Comparison of ENCODE assay signal across 8 cellular contexts in the genomic region with DNA sequence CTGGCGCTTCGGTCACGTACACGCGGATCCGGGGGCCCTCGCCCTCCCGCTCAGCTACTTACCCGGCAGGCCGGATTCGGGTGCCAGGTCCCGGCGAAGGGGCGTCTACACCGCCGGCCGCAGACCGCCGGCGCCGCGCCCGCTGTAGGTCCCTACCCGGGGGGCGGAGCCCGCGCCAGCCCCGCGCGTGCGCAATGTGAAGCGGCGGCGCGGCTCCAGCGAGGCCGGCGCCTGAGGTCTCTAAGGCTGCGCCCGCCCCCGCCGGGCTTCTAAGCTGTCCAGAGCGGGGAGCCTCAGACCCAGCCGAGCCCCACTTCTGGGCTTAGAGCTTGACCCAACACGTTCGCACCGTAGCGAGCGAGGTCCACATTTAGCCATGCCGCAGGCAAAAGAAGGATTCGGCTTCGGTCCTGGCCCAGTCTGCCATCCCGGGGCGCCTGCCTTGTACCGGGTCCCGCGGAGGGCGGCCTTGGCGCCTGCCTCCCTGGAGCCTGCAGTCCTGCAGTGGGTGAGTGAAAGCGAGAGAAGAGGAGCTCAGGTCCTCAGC. TPM values are rescaled to one million over a fixed set of nuclear protein-coding genes. Genes with fewer than 3 reads are reported as not detected.
DNase-seq lines count a peak whose midpoint lies in the region; ATAC-seq and TF ChIP-seq lines count a peak whose summit lies in the region.

A gene with protein sequence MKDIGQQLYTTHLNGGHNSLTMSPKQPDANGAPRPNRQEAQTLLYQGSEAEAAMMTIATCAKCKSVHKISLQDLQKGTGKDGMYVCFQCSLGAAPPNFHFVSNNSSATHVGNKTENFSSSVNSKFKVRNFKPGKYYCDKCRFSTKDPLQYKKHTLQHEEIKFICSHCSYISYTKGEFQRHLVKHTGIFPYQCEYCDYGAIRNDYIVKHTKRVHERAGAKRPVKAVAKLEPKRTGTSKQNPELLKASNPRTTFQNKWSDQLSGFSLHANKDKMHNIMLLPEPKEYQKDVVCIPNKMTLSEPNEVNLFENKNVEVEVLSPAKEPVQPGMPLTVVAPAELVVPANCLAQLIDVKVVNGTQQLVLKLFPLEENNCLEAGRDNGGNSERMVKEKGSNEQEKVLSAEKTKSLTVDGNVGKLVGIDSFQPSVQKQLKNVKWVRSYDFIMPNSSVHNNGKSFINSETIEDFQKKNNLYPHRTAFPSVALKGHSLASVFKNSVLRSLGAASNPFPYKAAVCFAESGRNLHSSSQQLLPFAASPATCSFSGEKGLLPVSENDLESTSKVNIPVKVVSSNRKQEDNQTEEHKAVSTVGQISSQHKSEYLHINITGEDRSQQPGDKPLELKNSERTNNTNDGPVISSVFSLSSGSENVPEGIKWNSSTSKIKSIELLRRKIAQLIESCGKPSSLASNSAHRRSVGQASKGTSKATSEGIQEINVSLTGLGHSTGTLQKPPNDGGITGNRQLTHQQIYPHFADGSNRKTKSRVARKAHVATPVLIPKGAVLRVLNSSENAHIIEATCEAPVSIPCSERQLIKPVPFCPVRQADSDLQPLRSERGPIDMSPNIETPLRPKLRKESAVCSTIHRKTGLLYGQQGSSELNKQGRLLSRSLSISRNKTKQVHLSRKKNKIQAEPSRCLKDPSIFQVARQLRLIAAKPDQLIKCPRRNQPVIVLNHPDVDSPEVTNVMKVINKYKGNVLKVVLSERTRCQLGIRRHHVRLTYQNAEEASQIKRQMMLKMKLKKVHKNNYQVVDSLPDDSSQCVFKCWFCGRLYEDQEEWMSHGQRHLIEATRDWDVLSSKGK (minus strand): TSS at position 172 of the 547 bp plus-strand sequence. CDS start 11,098 bp downstream, outside the sequence.

- H3K4me3 ChIP-seq in OCI-LY7 (ENCODE audit: low read depth, low read length, poor library complexity, severe bottlenecking) (peak within 1 kb of the TSS; percentile 77), fibroblast of pulmonary artery (replicated peaks; ENCODE audit: low read depth, low read length) (peak within 1 kb of the TSS; percentile 65), neural cell (ENCODE audit: low read length) (peak within 1 kb of the TSS; percentile 76)

- H3K9me2 ChIP-seq in OCI-LY7 (ENCODE audit: insufficient read depth, low read length) (no peaks in the 10 kb centered on the region), neural cell (ENCODE audit: insufficient read depth, low read length) (no peaks in the 10 kb centered on the region)

- peaks cover 25% of the 10 kb centered on the region for H3K4me1 ChIP-seq in OCI-LY7 (ENCODE audit: insufficient read depth, low read length, poor library complexity, severe bottlenecking)

- H3K27ac ChIP-seq in OCI-LY7 (ENCODE audit: low read depth, low read length, poor library complexity, severe bottlenecking) (no peak within 1 kb of the TSS), neural cell (ENCODE audit: low read length) (peak within 1 kb of the TSS; percentile 44)

- H3F3A ChIP-seq in neural cell (ENCODE audit: insufficient read depth, low read length, poor library complexity, severe bottlenecking) = no peaks in the 10 kb centered on the region

- TF ChIP-seq CTCF in OCI-LY7 (conservative IDR thresholded peaks at IDR 0.05; ENCODE audit: low read length) (no peak), fibroblast of pulmonary artery (IDR thresholded peaks at IDR 0.05; ENCODE audit: low read length, missing control alignments) (no peak), neural cell (IDR thresholded peaks at IDR 0.05; ENCODE audit: poor library complexity, severe bottlenecking) (no peak)

- peaks cover 3% of the 10 kb centered on the region for H3K9me3 Mint-ChIP-seq in activated T-helper 17 cell treated with anti-CD3 and anti-CD28 coated beads, Interleukin-2, amount 50 U/mL, for 72 hours
- peaks cover 0 to 6% of the 10 kb centered on the region in 2 donors for H3K9me3 Mint-ChIP-seq in stimulated activated naive CD8-positive, alpha-beta T cell treated with anti-CD3 and anti-CD28 coated beads, Interleukin-15, amount 100 ng/mL, for 72 hours

- no peak for TF ChIP-seq EP300 in neural cell (conservative IDR thresholded peaks at IDR 0.05; ENCODE audit: poor library complexity, severe bottlenecking)

- peaks cover 21% of the 10 kb centered on the region for H3K4me1 Mint-ChIP-seq in activated T-helper 17 cell treated with anti-CD3 and anti-CD28 coated beads, Interleukin-2, amount 50 U/mL, for 72 hours
- H3K4me1 Mint-ChIP-seq in stimulated activated naive CD8-positive, alpha-beta T cell treated with anti-CD3 and anti-CD28 coated beads, Interleukin-15, amount 100 ng/mL, for 72 hours = peaks cover 41% of the 10 kb centered on the region

- H3K79me2 ChIP-seq in OCI-LY7 (ENCODE audit: insufficient read depth, low read depth, low read length) (peaks cover 10% of the 10 kb centered on the region), neural cell (replicated peaks; ENCODE audit: insufficient read depth, low read length) (peaks cover 8% of the 10 kb centered on the region)

- no peaks in the 10 kb centered on the region for H3K9me3 ChIP-seq in OCI-LY7 (ENCODE audit: low read length)
- H3K9me3 ChIP-seq in neural cell (ENCODE audit: low read length) = peaks cover 15% of the 10 kb centered on the region

- H3K36me3 ChIP-seq in OCI-LY7 (ENCODE audit: insufficient read depth, low read length) (peaks cover 25% of the 10 kb centered on the region), neural cell (ENCODE audit: insufficient read depth, low read length) (peaks cover 7% of the 10 kb centered on the region)

- H3K27ac Mint-ChIP-seq in activated T-helper 17 cell treated with anti-CD3 and anti-CD28 coated beads, Interleukin-2, amount 50 U/mL, for 72 hours = peak within 1 kb of the TSS; percentile 76
- H3K27ac Mint-ChIP-seq in stimulated activated naive CD8-positive, alpha-beta T cell treated with anti-CD3 and anti-CD28 coated beads, Interleukin-15, amount 100 ng/mL, for 72 hours = peak within 1 kb of the TSS; percentile 95 to 98

- POLR2A ChIA-PET in OCI-LY7 (lab: Charles Lee) = interaction anchor here (0.5 kb wide), 1 partner anchor 667 kb away, joined by 3 read pairs; no protein-coding TSS in a partner anchor

- intact Hi-C loops in OCI-LY7 (cut with micrococcal nuclease; ENCODE audit: unreplicated experiment) = no loop called here

- ATAC-seq in GM18868 (IDR thresholded peaks at IDR 0.05; ENCODE audit: unreplicated experiment) (peak; percentile 76), HG03066 (IDR thresholded peaks at IDR 0.05; ENCODE audit: low read depth, unreplicated experiment) (peak; percentile 80)
- peak; percentile 78 for ATAC-seq in activated T-helper 17 cell treated with anti-CD3 and anti-CD28 coated beads, Interleukin-2, amount 50 U/mL, for 72 hours (replicated peaks)
- peak; percentile 78 for ATAC-seq in stimulated activated naive CD8-positive, alpha-beta T cell treated with anti-CD3 and anti-CD28 coated beads, Interleukin-15, amount 100 ng/mL, for 72 hours

- H3K27me3 ChIP-seq in neural cell (ENCODE audit: insufficient read depth, low read depth, low read length) = peaks cover 9% of the 10 kb centered on the region

- H3K27me3 Mint-ChIP-seq in activated T-helper 17 cell treated with anti-CD3 and anti-CD28 coated beads, Interleukin-2, amount 50 U/mL, for 72 hours = peaks cover 7% of the 10 kb centered on the region
- H3K27me3 Mint-ChIP-seq in stimulated activated naive CD8-positive, alpha-beta T cell treated with anti-CD3 and anti-CD28 coated beads, Interleukin-15, amount 100 ng/mL, for 72 hours = peaks cover 19% of the 10 kb centered on the region

- DNase-seq in AG08395 (ENCODE audit: low spot score) (peak; percentile 76), OCI-LY7 (ENCODE audit: low spot score) (peak; percentile 78), fibroblast of pulmonary artery (ENCODE audit: low read depth) (peak; percentile 69)
- peak; percentile 81 to 82 for DNase-seq in stimulated activated naive CD8-positive, alpha-beta T cell treated with anti-CD3 and anti-CD28 coated beads, Interleukin-15, amount 100 ng/mL, for 72 hours

- no peak for TF ChIP-seq RAD21 in neural cell (conservative IDR thresholded peaks at IDR 0.05)

- peaks cover 38% of the 10 kb centered on the region for H3K36me3 Mint-ChIP-seq in activated T-helper 17 cell treated with anti-CD3 and anti-CD28 coated beads, Interleukin-2, amount 50 U/mL, for 72 hours (ENCODE audit: low read depth)

- H3K4me2 ChIP-seq in OCI-LY7 (ENCODE audit: low read length) = peak within 1 kb of the TSS; percentile 81
- H3K4me2 ChIP-seq in neural cell (ENCODE audit: low read length) = peak within 1 kb of the TSS; percentile 51

- CTCF ChIA-PET in OCI-LY7 (lab: Charles Lee; ENCODE audit: unreplicated experiment) = no interaction called here

- BruUV-seq in OCI-LY7 (replicated peaks; lab: Mats Ljungman, UMichigan) = no TSS peak

- H3K9ac ChIP-seq in neural cell (ENCODE audit: low read length) = peak within 1 kb of the TSS; percentile 53

- H3K4me3 Mint-ChIP-seq in activated T-helper 17 cell treated with anti-CD3 and anti-CD28 coated beads, Interleukin-2, amount 50 U/mL, for 72 hours = peak within 1 kb of the TSS; percentile 92
- H3K4me3 Mint-ChIP-seq in stimulated activated naive CD8-positive, alpha-beta T cell treated with anti-CD3 and anti-CD28 coated beads, Interleukin-15, amount 100 ng/mL, for 72 hours = peak within 1 kb of the TSS; percentile 89 to 96

- H4K20me1 ChIP-seq in OCI-LY7 (ENCODE audit: insufficient read depth, low read length) (peaks cover 11% of the 10 kb centered on the region), neural cell (ENCODE audit: insufficient read depth) (no peaks in the 10 kb centered on the region)

- H2AFZ ChIP-seq in OCI-LY7 (ENCODE audit: low read length) (peak within 1 kb of the TSS; percentile 90), neural cell (ENCODE audit: low read depth, low read length) (peak within 1 kb of the TSS; percentile 83)

TF ChIP-seq in neural cell, 6 proteins besides CTCF, POLR2A, EP300 and RAD21 (continues in another document):
- TF ChIP-seq MXI1 (conservative IDR thresholded peaks at IDR 0.05; ENCODE audit: poor library complexity, severe bottlenecking) = peak; percentile 14
- peak; percentile 56 for TF ChIP-seq POLR2AphosphoS5 (IDR thresholded peaks at IDR 0.05)
- TF ChIP-seq SMC3 (conservative IDR thresholded peaks at IDR 0.05; ENCODE audit: poor library complexity) = no peak
- TF ChIP-seq EZH2 (IDR thresholded peaks at IDR 0.05; ENCODE audit: borderline replicate concordance, insufficient read depth, low read length, poor library complexity, severe bottlenecking) = no peak

RNA-seq across cellular contexts. Expression of the gene that starts here (rescaled TPM):
- total RNA-seq in OCI-LY7 (2014; rRNA removed; shearing (Covaris generic)) = 18.2 and 30.2 TPM in 2 replicates
- total RNA-seq in OCI-LY7 (2022) = 19.1 and 24.2 TPM in 2 replicates
- total RNA-seq in activated T-helper 17 cell treated with anti-CD3 and anti-CD28 coated beads, Interleukin-2, amount 50 U/mL, for 72 hours = 10 to 100 TPM; 16.8 to 20.1 TPM
- 31.2 and 38.2 TPM in 2 replicates for polyA plus RNA-seq in neural cell
- 96.7 and 111 TPM in 2 replicates for polyA minus RNA-seq in neural cell
